16 cellular contexts compared by ENCODE assay signal in the genomic region with DNA sequence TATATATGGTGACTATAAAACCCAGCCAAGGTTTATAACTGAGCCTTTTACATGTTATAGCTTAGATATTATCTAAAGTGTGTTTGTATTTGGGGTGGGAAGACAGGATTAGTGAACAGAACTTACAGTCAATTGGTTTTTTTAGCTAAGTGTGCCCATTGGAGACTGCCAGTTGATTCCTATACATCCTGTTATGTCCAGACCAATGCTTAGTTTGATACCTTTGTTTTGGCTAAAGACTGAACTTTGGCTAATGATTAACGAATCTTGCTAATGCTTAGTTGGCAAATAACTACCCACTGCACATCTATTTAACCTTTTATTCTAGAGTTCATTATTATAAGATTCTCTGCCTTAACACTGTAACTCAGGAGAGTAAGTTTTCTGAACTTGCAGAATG. TPM values are rescaled to one million over a fixed set of nuclear protein-coding genes. Genes with fewer than 3 reads are reported as not detected.
DNase-seq lines count a peak whose midpoint lies in the region; ATAC-seq and TF ChIP-seq lines count a peak whose summit lies in the region.
"Had no signal": no experiment of that assay in that cellular context is flagged by ENCODE, and none has a peak within 500 bp of the region (broad histone marks: within the 10 kb centered on the region; RNA-seq: fewer than 3 reads in every experiment).

No MANE protein-coding gene starts in this region.

- no peaks in the 10 kb centered on the region for H3K9me3 ChIP-seq in liver (ENCODE audit: control insufficient read depth in 4 of 4, low read length in 3 of 4)
- no peaks in the 10 kb centered on the region for H3K9me3 ChIP-seq in transverse colon
- H3K9me3 ChIP-seq in A673 (ENCODE audit: low read depth, low read length, poor library complexity, severe bottlenecking) = no peaks in the 10 kb centered on the region

- WGBS in liver = 25% methylated on average over 1 of the region's 1 CpG
- 33 to 41% methylated on average over 1 of the region's 1 CpG for whole genome bisulfite sequencing in transverse colon (ENCODE audit: low coverage in 1 of 2), 2 donors

- no peaks in the 10 kb centered on the region for H3K27me3 ChIP-seq in liver (ENCODE audit: control insufficient read depth in 4 of 4, insufficient read depth in 4 of 4, low read length in 3 of 4)
- no peaks in the 10 kb centered on the region for H3K27me3 ChIP-seq in transverse colon
- H3K27me3 ChIP-seq in A673 (replicated peaks; ENCODE audit: insufficient read depth, low read depth, low read length, poor library complexity) = no peaks in the 10 kb centered on the region

- POLR2A ChIA-PET in A673 (lab: Charles Lee; ENCODE audit: low non-redundant PET) = no interaction called here

- H3K4me3 ChIP-seq in liver (ENCODE audit: low read depth in 1 of 3, low read length in 3 of 3) = no peak overlapping the region
- no peak overlapping the region for H3K4me3 ChIP-seq in transverse colon
- H3K4me3 ChIP-seq in A673 (ENCODE audit: low read depth, low read length, poor library complexity, severe bottlenecking) = no peak overlapping the region
- H3K4me3 ChIP-seq: HAP-1 had no signal

- CTCF ChIA-PET in A673 (lab: Charles Lee) = interaction anchor here (0.6 kb wide), 1 partner anchor 34 kb away, joined by 3 read pairs; no protein-coding TSS in a partner anchor

- H3K4me1 ChIP-seq in liver (ENCODE audit: control insufficient read depth in 4 of 4, insufficient read depth in 4 of 4, low read length in 3 of 4) = peaks cover 7 to 38% (median 33%) of the 10 kb centered on the region in 4 donors
- peaks cover 0 to 35% (median 11%) of the 10 kb centered on the region in 4 donors for H3K4me1 ChIP-seq in transverse colon
- no peaks in the 10 kb centered on the region for H3K4me1 ChIP-seq in A673 (ENCODE audit: insufficient read depth, low read length, poor library complexity, severe bottlenecking)

- no peak for TF ChIP-seq EP300 in transverse colon (IDR thresholded peaks at IDR 0.05; ENCODE audit: low read depth)

- no peak overlapping the region for H3K9ac ChIP-seq in liver (ENCODE audit: low read depth in 1 of 2, low read length in 2 of 2)

- H3K36me3 ChIP-seq in liver (ENCODE audit: control insufficient read depth in 4 of 4, insufficient read depth in 3 of 4, low read depth in 1 of 4, low read length in 3 of 4) (peaks cover 0 to 2% (median 0%) of the 10 kb centered on the region in 4 donors), transverse colon (no peaks in the 10 kb centered on the region), A673 (ENCODE audit: insufficient read depth, low read length, poor library complexity, severe bottlenecking) (no peaks in the 10 kb centered on the region)

- intact Hi-C loops in transverse colon (cut with DNase I; ENCODE audit: low total_unique reads) (no loop called here), A673 (cut with micrococcal nuclease; ENCODE audit: unreplicated experiment) (no loop called here)

- no peak for TF ChIP-seq CTCF in VCaP (conservative IDR thresholded peaks at IDR 0.05)
- TF ChIP-seq CTCF in liver (IDR thresholded peaks at IDR 0.05; ENCODE audit: low read depth, low read length, missing input control) = no peak
- TF ChIP-seq CTCF in transverse colon (IDR thresholded peaks at IDR 0.05) = no peak
- TF ChIP-seq CTCF in A673 (conservative IDR thresholded peaks at IDR 0.05; ENCODE audit: low read depth, low read length) = no peak

- H3K27ac ChIP-seq in VCaP (peak overlapping the region; percentile 60), liver (ENCODE audit: low read depth in 1 of 2, low read length in 2 of 2) (peak overlapping the region; percentile 13 to 38), transverse colon (peak overlapping the region in 3 of 4 donors; percentile 3 to 60 (median 27)), A673 (ENCODE audit: low read depth, low read length, poor library complexity, severe bottlenecking) (no peak overlapping the region)
- H3K27ac ChIP-seq: C4-2B had no signal

- DNase-seq in DMS53 (lab: John Stamatoyannopoulos, UW) (peak; percentile 49), transverse colon (no peak), A673 (ENCODE audit: low spot score) (no peak), NOMO-1 treated with DMSO at 0.1 percent for 48 hours (lab: John Stamatoyannopoulos, UW; ENCODE audit: unreplicated experiment) (no peak)
- DNase-seq: AML-193, KBM-7, NCI-H1105 treated with DMSO at 0.1 percent for 48 hours, NCI-H1694, NCI-H2081 treated with DMSO at 0.1 percent for 48 hours, Right ventricle myocardium superior had no signal

- in situ Hi-C loops in transverse colon (cut with MboI; ENCODE audit: low pct_ligation_motif_present in 1 of 4, low pct_unique_long_range_greater_than_20kb in 1 of 4, low sequenced_read_pairs in 3 of 4) = no loop called here

- no TSS peak for BruUV-seq in A673 (replicated peaks; lab: Mats Ljungman, UMichigan)

- no peak for TF ChIP-seq POLR2A in transverse colon (IDR thresholded peaks at IDR 0.05)

- TF ChIP-seq RAD21 in liver (IDR thresholded peaks at IDR 0.05) = no peak

- ATAC-seq in GM21825 (IDR thresholded peaks at IDR 0.05; ENCODE audit: unreplicated experiment) = no peak

TF ChIP-seq in liver, 16 proteins besides CTCF, POLR2A, EP300 and RAD21:
- TF ChIP-seq HNF4A (conservative IDR thresholded peaks at IDR 0.05) = peak; percentile 9 to 11
- TF ChIP-seq TAF1 (conservative IDR thresholded peaks at IDR 0.05) = no peak
- TF ChIP-seq RXRA (IDR thresholded peaks at IDR 0.05) = peak in 1 of 2 donors; percentile 54

RNA-seq across cellular contexts. Expression of a gene that starts 53.8 kb away (rescaled TPM):
- total RNA-seq in liver (10 to 100 TPM in 1 of 2 donors, 1 to 10 TPM in 1; 5.4 to 22.6 TPM), transverse colon (10 to 100 TPM in 3 of 4 donors, 1 to 10 TPM in 1; 5.2 to 39.2 (median 20.1) TPM), A673 (2021) (4.2 and 9.6 TPM in 2 replicates)
- polyA plus RNA-seq in liver = 1 to 10 TPM; 1.2 to 2.2 TPM
- total RNA-seq: OCI-LY7 had no signal
